ENCODE assay signal across 10 cellular contexts in genomic region chr10:112526130-112526529, GRCh38.
DNase-seq lines count a peak whose midpoint lies in the region; ATAC-seq and TF ChIP-seq lines count a peak whose summit lies in the region.
"Had no signal": no experiment of that assay in that cellular context is flagged by ENCODE, and none has a peak within 500 bp of the region (broad histone marks: within the 10 kb centered on the region; RNA-seq: fewer than 3 reads in every experiment).

No MANE protein-coding gene starts in this region.

- no peak overlapping the region for H3K27ac ChIP-seq in CD4-positive, alpha-beta memory T cell (ENCODE audit: low read depth, low read length)
- H3K27ac ChIP-seq: BLaER1 had no signal

- peaks cover 20% of the 10 kb centered on the region for H3K36me3 Mint-ChIP-seq in activated naive CD8-positive, alpha-beta T cell treated with anti-CD3 and anti-CD28 coated beads for 36 hours
- peaks cover 17 to 21% of the 10 kb centered on the region in 2 donors for H3K36me3 Mint-ChIP-seq in CD4-positive, alpha-beta memory T cell

- CTCF ChIA-PET in CD4-positive, alpha-beta memory T cell (lab: Charles Lee; ENCODE audit: partially characterized antibody): interaction anchor here (1.2 kb wide), 1 partner anchor 54 kb away, joined by 3 read pairs; no protein-coding TSS in a partner anchor

- peaks cover 48% of the 10 kb centered on the region for H3K4me1 Mint-ChIP-seq in activated naive CD8-positive, alpha-beta T cell treated with anti-CD3 and anti-CD28 coated beads for 36 hours
- H3K4me1 Mint-ChIP-seq in CD4-positive, alpha-beta memory T cell: peaks cover 6 to 17% (median 13%) of the 10 kb centered on the region in 4 donors

- no peaks in the 10 kb centered on the region for H3K27me3 Mint-ChIP-seq in activated naive CD8-positive, alpha-beta T cell treated with anti-CD3 and anti-CD28 coated beads for 36 hours
- no peaks in the 10 kb centered on the region for H3K27me3 Mint-ChIP-seq in CD4-positive, alpha-beta memory T cell
- H3K27me3 Mint-ChIP-seq: activated naive CD8-positive, alpha-beta T cell treated with anti-CD3 and anti-CD28 coated beads, Interleukin-2, amount 10 ng/mL, durations not matched to agents 7 days and 5 days had no signal

- no peaks in the 10 kb centered on the region for H3K27me3 ChIP-seq in CD4-positive, alpha-beta memory T cell (ENCODE audit: insufficient read depth, low read length)
- H3K27me3 ChIP-seq: BLaER1 had no signal

- no peaks in the 10 kb centered on the region for H3K36me3 ChIP-seq in CD4-positive, alpha-beta memory T cell (ENCODE audit: insufficient read depth, low read length)
- H3K36me3 ChIP-seq in mucosa of descending colon (ENCODE audit: low read depth): no peaks in the 10 kb centered on the region

- peak overlapping the region; percentile 77 for H3K27ac Mint-ChIP-seq in activated naive CD8-positive, alpha-beta T cell treated with anti-CD3 and anti-CD28 coated beads for 36 hours
- no peak overlapping the region for H3K27ac Mint-ChIP-seq in CD4-positive, alpha-beta memory T cell
- H3K27ac Mint-ChIP-seq: activated naive CD8-positive, alpha-beta T cell treated with anti-CD3 and anti-CD28 coated beads, Interleukin-2, amount 10 ng/mL, durations not matched to agents 7 days and 5 days had no signal

- H3K9me3 Mint-ChIP-seq in activated naive CD8-positive, alpha-beta T cell treated with anti-CD3 and anti-CD28 coated beads for 36 hours: peaks cover 2% of the 10 kb centered on the region
- no peaks in the 10 kb centered on the region for H3K9me3 Mint-ChIP-seq in CD4-positive, alpha-beta memory T cell

- no peak overlapping the region for H3K4me3 ChIP-seq in CD4-positive, alpha-beta memory T cell (ENCODE audit: low read length in 2 of 2)
- H3K4me3 ChIP-seq in mucosa of descending colon: no peak overlapping the region
- H3K4me3 ChIP-seq: BLaER1 had no signal

- TF ChIP-seq CTCF in mucosa of descending colon (IDR thresholded peaks at IDR 0.05): no peak

- ATAC-seq in GM19395 (IDR thresholded peaks at IDR 0.05; ENCODE audit: unreplicated experiment) (peak; percentile 88), HG03045 (IDR thresholded peaks at IDR 0.05; ENCODE audit: unreplicated experiment) (peak; percentile 85), mucosa of descending colon (no peak)

- H3K4me1 ChIP-seq in CD4-positive, alpha-beta memory T cell (ENCODE audit: insufficient read depth, low read length): peaks cover 9% of the 10 kb centered on the region
- H3K4me1 ChIP-seq in mucosa of descending colon (ENCODE audit: low read depth): no peaks in the 10 kb centered on the region
- H3K4me1 ChIP-seq: BLaER1 had no signal

- no peak overlapping the region for H3K4me3 Mint-ChIP-seq in activated naive CD8-positive, alpha-beta T cell treated with anti-CD3 and anti-CD28 coated beads for 36 hours
- H3K4me3 Mint-ChIP-seq in CD4-positive, alpha-beta memory T cell: no peak overlapping the region
- H3K4me3 Mint-ChIP-seq: activated naive CD8-positive, alpha-beta T cell treated with anti-CD3 and anti-CD28 coated beads, Interleukin-2, amount 10 ng/mL, durations not matched to agents 7 days and 5 days had no signal

- POLR2A ChIA-PET in CD4-positive, alpha-beta memory T cell (lab: Charles Lee; ENCODE audit: partially characterized antibody): no interaction called here

- intact Hi-C loops in CD4-positive, alpha-beta memory T cell (cut with micrococcal nuclease): no loop called here
- intact Hi-C loops in mucosa of descending colon (cut with DNase I, micrococcal nuclease): no loop called here

- DNase-seq in DMS53 (lab: John Stamatoyannopoulos, UW) (peak; percentile 78), NCI-H146 treated with DMSO at 0.1 percent for 48 hours (lab: John Stamatoyannopoulos, UW; ENCODE audit: unreplicated experiment) (no peak), mucosa of gallbladder (ENCODE audit: low spot score) (no peak), mucosa of descending colon (no peak)
- no peak for DNase-seq in activated naive CD8-positive, alpha-beta T cell treated with anti-CD3 and anti-CD28 coated beads for 36 hours
- no peak for DNase-seq in CD4-positive, alpha-beta memory T cell
- DNase-seq: activated naive CD8-positive, alpha-beta T cell treated with anti-CD3 and anti-CD28 coated beads, Interleukin-2, amount 10 ng/mL, durations not matched to agents 7 days and 5 days had no signal

- H3K9me3 ChIP-seq in CD4-positive, alpha-beta memory T cell (ENCODE audit: control insufficient read depth in 1 of 2, low read length in 2 of 2): no peaks in the 10 kb centered on the region
- no peaks in the 10 kb centered on the region for H3K9me3 ChIP-seq in mucosa of descending colon
- H3K9me3 ChIP-seq: BLaER1 had no signal
